ENCODE assay signal across 16 cellular contexts in genomic region chr2:12915792-12916191, GRCh38.
"Had no signal": no experiment of that assay in that cellular context is flagged by ENCODE, and none has a peak within 500 bp of the region (broad histone marks: within the 10 kb centered on the region; RNA-seq: fewer than 3 reads in every experiment).

No MANE protein-coding gene starts in this region.

- DNase-seq: activated CD4-positive, alpha-beta T cell treated with anti-CD3 and anti-CD28 coated beads for 48 hours; activated CD8-positive, alpha-beta T cell treated with anti-CD3 and anti-CD28 coated beads, Interleukin-2, amount 10 ng/mL, durations not matched to agents 7 days and 5 days; activated naive CD4-positive, alpha-beta T cell treated with Interleukin-2 at 50 U/mL for 16 hours; activated naive CD8-positive, alpha-beta T cell treated with anti-CD3 and anti-CD28 coated beads, Interleukin-2, amount 50 U/mL, for 24 hours; central memory CD4-positive, alpha-beta T cell; cortex of kidney; effector memory CD8-positive, alpha-beta T cell; erythroblast; heart right ventricle; left ventricle myocardium superior; mesendoderm; tibial artery; uterus had no signal

- H3K36me3 ChIP-seq: heart right ventricle, tibial artery, uterus had no signal

- H3K27ac ChIP-seq: heart right ventricle, skin epidermis, tibial artery, uterus had no signal

- H3K9me3 ChIP-seq: tibial artery, uterus had no signal

- H3K4me3 ChIP-seq: heart right ventricle, skin epidermis, tibial artery, uterus had no signal

- ATAC-seq: activated CD8-positive, alpha-beta T cell treated with anti-CD3 and anti-CD28 coated beads, Interleukin-2, amount 10 ng/mL, durations not matched to agents 7 days and 5 days; activated naive CD8-positive, alpha-beta T cell treated with anti-CD3 and anti-CD28 coated beads, Interleukin-2, amount 50 U/mL, for 24 hours; effector memory CD8-positive, alpha-beta T cell; heart right ventricle; left ventricle myocardium superior had no signal

- H3K4me1 ChIP-seq: uterus had no signal

- FAIRE-seq: frontal cortex, keratinocyte had no signal

- H3K27me3 ChIP-seq: heart right ventricle, tibial artery, uterus had no signal
